10 cellular contexts compared by ENCODE assay signal in the genomic region with DNA sequence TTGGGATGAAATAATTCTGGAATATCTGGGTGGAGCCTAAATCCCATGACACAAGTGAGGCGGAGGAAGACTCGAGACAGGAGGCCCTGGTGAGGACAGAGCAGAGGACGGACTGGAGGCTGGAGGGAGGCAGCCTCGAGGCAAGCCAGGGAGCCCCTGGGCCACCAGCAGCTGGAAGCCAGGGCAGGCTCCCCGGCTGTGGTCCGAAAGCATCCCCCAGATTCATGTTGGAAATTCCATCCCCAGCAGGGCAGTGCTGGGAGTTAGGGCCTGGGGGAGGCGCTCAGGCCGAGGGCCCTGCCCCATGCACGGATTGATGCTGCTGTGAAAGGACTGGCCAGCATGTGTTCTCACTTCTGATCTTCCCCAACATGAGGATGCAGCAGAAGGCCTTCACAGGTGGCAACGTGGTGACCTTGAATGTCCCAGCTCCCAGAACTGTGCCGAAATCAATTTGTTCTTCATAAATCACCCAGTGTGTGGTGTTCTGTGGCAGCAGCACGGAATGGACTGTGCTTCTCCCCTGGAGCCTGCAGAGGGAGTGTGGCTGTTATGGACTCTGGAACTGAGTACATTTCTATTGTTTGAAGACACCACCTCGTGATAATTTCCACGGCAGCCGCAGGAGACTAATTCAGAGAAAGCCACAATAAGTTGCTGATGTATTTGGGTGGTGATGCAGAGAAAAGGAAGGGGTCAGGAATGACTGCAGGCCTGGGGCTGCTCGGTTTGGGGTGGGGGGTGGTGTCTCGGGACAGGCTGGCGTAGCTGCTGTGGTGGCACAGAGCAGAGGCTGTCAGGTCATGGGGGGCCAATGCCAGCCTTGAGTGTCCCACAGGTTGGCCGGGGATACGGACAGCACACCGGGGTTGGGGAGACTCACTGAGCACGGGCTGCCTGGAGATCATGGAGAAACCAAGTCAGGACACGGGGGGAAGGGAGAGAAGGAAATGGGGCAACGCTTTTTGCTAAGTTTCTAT. TPM values are rescaled to one million over a fixed set of nuclear protein-coding genes. Genes with fewer than 3 reads are reported as not detected.
DNase-seq lines count a peak whose midpoint lies in the region; ATAC-seq, FAIRE-seq and TF ChIP-seq lines count a peak whose summit lies in the region.
"Had no signal": no experiment of that assay in that cellular context is flagged by ENCODE, and none has a peak within 500 bp of the region (broad histone marks: within the 10 kb centered on the region; RNA-seq: fewer than 3 reads in every experiment).

No MANE protein-coding gene starts in this region.

- POLR2A ChIA-PET in CD4-positive, alpha-beta T cell (lab: Charles Lee): interaction anchor here (1.2 kb wide), 1 partner anchor 19 kb away, joined by 3 read pairs; no protein-coding TSS in a partner anchor
- POLR2A ChIA-PET in HEK293 (lab: Yijun Ruan, JAX): no interaction called here

- H3K9me3 Mint-ChIP-seq in CD4-positive, alpha-beta T cell: no peaks in the 10 kb centered on the region
- H3K9me3 Mint-ChIP-seq in activated naive CD4-positive, alpha-beta T cell treated with anti-CD3 and anti-CD28 coated beads, Interleukin-2, amount 10 ng/mL, durations not matched to agents 7 days and 5 days: peaks cover 5% of the 10 kb centered on the region

- 79 to 81% methylated on average over 24 of the region's 24 CpGs for whole genome bisulfite sequencing in body of pancreas, 2 donors
- 70% methylated on average over 12 of the region's 24 CpGs for WGBS in right lobe of liver (ENCODE audit: insufficient coverage, low coverage, low lambda C conversion rate, missing lambda C conversion rate)

- no peaks in the 10 kb centered on the region for H3K27me3 ChIP-seq in CD4-positive, alpha-beta T cell (ENCODE audit: control insufficient read depth, insufficient read depth, low read length)
- H3K27me3 ChIP-seq in body of pancreas (no peaks in the 10 kb centered on the region), right lobe of liver (no peaks in the 10 kb centered on the region)

- no peak for DNase-seq in CD4-positive, alpha-beta T cell
- DNase-seq in body of pancreas (peak in 1 of 4 donors; percentile 39), right lobe of liver (peak in 2 of 3 donors; percentile 28 to 53), GM19239 (ENCODE audit: insufficient read length, low spot score) (no peak), germinal center (ENCODE audit: low spot score) (no peak)
- no peak for DNase-seq in activated naive CD4-positive, alpha-beta T cell treated with anti-CD3 and anti-CD28 coated beads, Interleukin-2, amount 10 ng/mL, durations not matched to agents 7 days and 5 days
- DNase-seq: stimulated activated CD4-positive, alpha-beta T cell treated with anti-CD3 and anti-CD28 coated beads, Interleukin-12 subunit alpha, Interleukin-12 subunit beta, amount 100 ng/mL, for 4 hours had no signal

- no peaks in the 10 kb centered on the region for H3K9me3 ChIP-seq in CD4-positive, alpha-beta T cell (ENCODE audit: control insufficient read depth, low read length)
- H3K9me3 ChIP-seq in HEK293 (ENCODE audit: control insufficient read depth, insufficient read depth, low read depth, low read length): no peaks in the 10 kb centered on the region
- peaks cover 0 to 78% (median 0%) of the 10 kb centered on the region in 3 donors for H3K9me3 ChIP-seq in body of pancreas
- no peaks in the 10 kb centered on the region for H3K9me3 ChIP-seq in right lobe of liver

- no peak for TF ChIP-seq CTCF in CD4-positive, alpha-beta T cell (IDR thresholded peaks at IDR 0.05)
- no peak for TF ChIP-seq CTCF in HEK293 (tag by site-specific recombination; IDR thresholded peaks at IDR 0.05)
- TF ChIP-seq CTCF in body of pancreas (IDR thresholded peaks at IDR 0.05): peak in 3 of 7 experiments; percentile 24 to 40 (median 34)
- TF ChIP-seq CTCF in right lobe of liver (IDR thresholded peaks at IDR 0.05): peak; percentile 25 to 38 (median 36)

- peak overlapping the region; percentile 42 for H3K27ac Mint-ChIP-seq in CD4-positive, alpha-beta T cell
- H3K27ac Mint-ChIP-seq in activated naive CD4-positive, alpha-beta T cell treated with anti-CD3 and anti-CD28 coated beads, Interleukin-2, amount 10 ng/mL, durations not matched to agents 7 days and 5 days: no peak overlapping the region

- no peak overlapping the region for H3K27ac ChIP-seq in CD4-positive, alpha-beta T cell (ENCODE audit: low read depth, low read length)
- H3K27ac ChIP-seq in HEK293 (ENCODE audit: extremely low read depth, low read depth, low read length) (no peak overlapping the region), body of pancreas (no peak overlapping the region), right lobe of liver (no peak overlapping the region)

- H3K4me3 ChIP-seq in HEK293 (ENCODE audit: low read depth, low read length): no peak overlapping the region
- no peak overlapping the region for H3K4me3 ChIP-seq in body of pancreas
- no peak overlapping the region for H3K4me3 ChIP-seq in right lobe of liver

- FAIRE-seq in GM19239 (lab: Jason Lieb, UNC): no peak
- FAIRE-seq: GM12891 had no signal

- TF ChIP-seq POLR2A in body of pancreas (IDR thresholded peaks at IDR 0.05) (no peak), right lobe of liver (IDR thresholded peaks at IDR 0.05) (no peak)

- no peak for ATAC-seq in CD4-positive, alpha-beta T cell (ENCODE audit: poor library complexity)
- peak; percentile 61 for ATAC-seq in body of pancreas
- peak; percentile 25 to 59 (median 41) for ATAC-seq in right lobe of liver
- no peak for ATAC-seq in HG02885 (IDR thresholded peaks at IDR 0.05; ENCODE audit: poor library complexity, unreplicated experiment)

- H3K36me3 Mint-ChIP-seq in CD4-positive, alpha-beta T cell (ENCODE audit: low read depth): peaks cover 69% of the 10 kb centered on the region
- peaks cover 63% of the 10 kb centered on the region for H3K36me3 Mint-ChIP-seq in activated naive CD4-positive, alpha-beta T cell treated with anti-CD3 and anti-CD28 coated beads, Interleukin-2, amount 10 ng/mL, durations not matched to agents 7 days and 5 days

- no peaks in the 10 kb centered on the region for H3K4me1 ChIP-seq in HEK293 (ENCODE audit: control insufficient read depth, insufficient read depth, low read length)
- no peaks in the 10 kb centered on the region for H3K4me1 ChIP-seq in body of pancreas
- peaks cover 0 to 19% (median 4%) of the 10 kb centered on the region in 4 donors for H3K4me1 ChIP-seq in right lobe of liver

- no peak overlapping the region for H3K4me3 Mint-ChIP-seq in CD4-positive, alpha-beta T cell
- no peak overlapping the region for H3K4me3 Mint-ChIP-seq in activated naive CD4-positive, alpha-beta T cell treated with anti-CD3 and anti-CD28 coated beads, Interleukin-2, amount 10 ng/mL, durations not matched to agents 7 days and 5 days

- CTCF ChIA-PET in CD4-positive, alpha-beta T cell (lab: Charles Lee): no interaction called here
- CTCF ChIA-PET in HEK293 (lab: Yijun Ruan, JAX): no interaction called here
- CTCF ChIA-PET in activated naive CD4-positive, alpha-beta T cell treated with anti-CD3 and anti-CD28 coated beads, Interleukin-2, amount 10 ng/mL, durations not matched to agents 7 days and 5 days (lab: Charles Lee): no interaction called here

- intact Hi-C loops in CD4-positive, alpha-beta T cell (cut with DNase I, micrococcal nuclease): no loop called here
- intact Hi-C loops in body of pancreas (cut with DNase I) (no loop called here), right lobe of liver (cut with DNase I) (no loop called here)

- H3K27me3 Mint-ChIP-seq in CD4-positive, alpha-beta T cell: no peaks in the 10 kb centered on the region
- no peaks in the 10 kb centered on the region for H3K27me3 Mint-ChIP-seq in activated naive CD4-positive, alpha-beta T cell treated with anti-CD3 and anti-CD28 coated beads, Interleukin-2, amount 10 ng/mL, durations not matched to agents 7 days and 5 days

- H3K36me3 ChIP-seq in HEK293 (ENCODE audit: control insufficient read depth in 2 of 2, insufficient read depth in 1 of 2, low read length in 2 of 2): peaks cover 0 to 70% of the 10 kb centered on the region in 2 experiments; a peak in 2 of 3 replicates
- peaks cover 11 to 28% of the 10 kb centered on the region in 2 donors for H3K36me3 ChIP-seq in body of pancreas (replicated peaks in 1 of 2; ENCODE audit: insufficient read depth in 1 of 2, low read depth in 2 of 2)
- peaks cover 0 to 23% (median 4%) of the 10 kb centered on the region in 4 donors for H3K36me3 ChIP-seq in right lobe of liver

- peaks cover 22% of the 10 kb centered on the region for H3K4me1 Mint-ChIP-seq in CD4-positive, alpha-beta T cell (ENCODE audit: low read depth)
- H3K4me1 Mint-ChIP-seq in activated naive CD4-positive, alpha-beta T cell treated with anti-CD3 and anti-CD28 coated beads, Interleukin-2, amount 10 ng/mL, durations not matched to agents 7 days and 5 days: peaks cover 3% of the 10 kb centered on the region

TF ChIP-seq in HEK293, 187 proteins besides CTCF, POLR2A, EP300 and RAD21 (continues in another document):
- no peak for TF ChIP-seq ZNF112 (tag by site-specific recombination; IDR thresholded peaks at IDR 0.05)
- TF ChIP-seq ZNF791 (tag by site-specific recombination; IDR thresholded peaks at IDR 0.05): no peak
- TF ChIP-seq, protein P1, sequence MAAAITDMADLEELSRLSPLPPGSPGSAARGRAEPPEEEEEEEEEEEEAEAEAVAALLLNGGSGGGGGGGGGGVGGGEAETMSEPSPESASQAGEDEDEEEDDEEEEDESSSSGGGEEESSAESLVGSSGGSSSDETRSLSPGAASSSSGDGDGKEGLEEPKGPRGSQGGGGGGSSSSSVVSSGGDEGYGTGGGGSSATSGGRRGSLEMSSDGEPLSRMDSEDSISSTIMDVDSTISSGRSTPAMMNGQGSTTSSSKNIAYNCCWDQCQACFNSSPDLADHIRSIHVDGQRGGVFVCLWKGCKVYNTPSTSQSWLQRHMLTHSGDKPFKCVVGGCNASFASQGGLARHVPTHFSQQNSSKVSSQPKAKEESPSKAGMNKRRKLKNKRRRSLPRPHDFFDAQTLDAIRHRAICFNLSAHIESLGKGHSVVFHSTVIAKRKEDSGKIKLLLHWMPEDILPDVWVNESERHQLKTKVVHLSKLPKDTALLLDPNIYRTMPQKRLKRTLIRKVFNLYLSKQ (tag by site-specific recombination; IDR thresholded peaks at IDR 0.05; ENCODE audit: borderline replicate concordance): no peak
- peak; percentile 84 for TF ChIP-seq ZNF600 (tag by site-specific recombination; IDR thresholded peaks at IDR 0.05)
- no peak for TF ChIP-seq ZNF10 (tag by site-specific recombination; IDR thresholded peaks at IDR 0.05)
- TF ChIP-seq, protein P2, sequence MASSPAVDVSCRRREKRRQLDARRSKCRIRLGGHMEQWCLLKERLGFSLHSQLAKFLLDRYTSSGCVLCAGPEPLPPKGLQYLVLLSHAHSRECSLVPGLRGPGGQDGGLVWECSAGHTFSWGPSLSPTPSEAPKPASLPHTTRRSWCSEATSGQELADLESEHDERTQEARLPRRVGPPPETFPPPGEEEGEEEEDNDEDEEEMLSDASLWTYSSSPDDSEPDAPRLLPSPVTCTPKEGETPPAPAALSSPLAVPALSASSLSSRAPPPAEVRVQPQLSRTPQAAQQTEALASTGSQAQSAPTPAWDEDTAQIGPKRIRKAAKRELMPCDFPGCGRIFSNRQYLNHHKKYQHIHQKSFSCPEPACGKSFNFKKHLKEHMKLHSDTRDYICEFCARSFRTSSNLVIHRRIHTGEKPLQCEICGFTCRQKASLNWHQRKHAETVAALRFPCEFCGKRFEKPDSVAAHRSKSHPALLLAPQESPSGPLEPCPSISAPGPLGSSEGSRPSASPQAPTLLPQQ (tag by site-specific recombination; IDR thresholded peaks at IDR 0.05): no peak

RNA-seq across cellular contexts. Expression of gene PCGF3, which starts 56.9 kb away (rescaled TPM):
- total RNA-seq in CD4-positive, alpha-beta T cell: 10 to 100 TPM; 45.1 to 48.6 TPM
- 10 to 100 TPM; 16.8 to 31.1 TPM for total RNA-seq in body of pancreas
- 10 to 100 TPM; 13.0 to 23.5 (median 14.7) TPM for total RNA-seq in right lobe of liver

Comparison
In these comparisons a context has a peak if more than half of its experiments do, and no peak if none do; other contexts are left out.
1. ATAC-seq: peak in body of pancreas (single experiment) and right lobe of liver (4 of 4); none in CD4-positive, alpha-beta T cell (single experiment) and HG02885 (single experiment).
2. DNase-seq: peak in right lobe of liver (2 of 3); none in CD4-positive, alpha-beta T cell (0 of 10), GM19239 (single experiment), activated naive CD4-positive, alpha-beta T cell treated with anti-CD3 and anti-CD28 coated beads, Interleukin-2, amount 10 ng/mL, durations not matched to agents 7 days and 5 days (single experiment) and germinal center (single experiment).
3. CTCF ChIP-seq: peak in right lobe of liver (4 of 4); none in CD4-positive, alpha-beta T cell (single experiment) and HEK293 (single experiment).